In genomic region chr14:60724080-60724618, GRCh38 we compare ENCODE assay signal across 8 cellular contexts. TPM values are rescaled to one million over a fixed set of nuclear protein-coding genes. Genes with fewer than 3 reads are reported as not detected.
DNase-seq lines count a peak whose midpoint lies in the region; FAIRE-seq and TF ChIP-seq lines count a peak whose summit lies in the region.

SIX4 (minus strand) TSS chr14:60724351; CDS start chr14:60724074, 277 bp downstream.

- H3K36me3 Mint-ChIP-seq in immature natural killer cell, result peaks cover 0 to 5% (median 0%) of the 10 kb centered on the region in 3 donors

- H3K9ac ChIP-seq in MM.1S (ENCODE audit: low read length), result peak within 1 kb of the TSS; percentile 56; the same call in 1 of the 2 replicates

- no peaks in the 10 kb centered on the region for H3K9me3 ChIP-seq in MM.1S (replicated peaks; ENCODE audit: insufficient read depth, low read length)

- H3K4me1 ChIP-seq in MM.1S (ENCODE audit: low read length), result no peaks in the 10 kb centered on the region

- DNase-seq in DMS79 treated with DMSO at 0.1 percent for 48 hours (lab: John Stamatoyannopoulos, UW) (peak; percentile 99), H54 (ENCODE audit: insufficient read length, low spot score) (peak; percentile 62), MM.1S (peak; percentile 67), SK-N-DZ (ENCODE audit: low spot score) (peak; percentile 85), cardiac fibroblast (ENCODE audit: low read depth in 2 of 2) (peak; percentile 78 to 80), immature natural killer cell (peak in 2 of 3 donors; percentile 5 to 10)
- no peak for DNase-seq in activated CD4-positive, CD25-positive, alpha-beta regulatory T cell treated with anti-CD3 and anti-CD28 coated beads, Interleukin-2, amount 50 U/mL, for 72 hours

- peak; percentile 58 for TF ChIP-seq POLR2A in H54 (IDR thresholded peaks at IDR 0.05; ENCODE audit: low read depth, low read length)

- H3K4me2 ChIP-seq in MM.1S (ENCODE audit: low read depth, low read length), result peak within 1 kb of the TSS; percentile 69

- H4K20me1 ChIP-seq in MM.1S (ENCODE audit: insufficient read depth, low read length), result no peaks in the 10 kb centered on the region

- peak; percentile 75 for FAIRE-seq in H54 (lab: Jason Lieb, UNC)

- H3F3A ChIP-seq in MM.1S (ENCODE audit: insufficient read depth, low read length), result no peaks in the 10 kb centered on the region

- H3K9me2 ChIP-seq in MM.1S (replicated peaks; ENCODE audit: insufficient read depth, low read length), result no peaks in the 10 kb centered on the region

- peak within 1 kb of the TSS; percentile 76 for H3K4me3 ChIP-seq in MM.1S (ENCODE audit: low read length)
- peak within 1 kb of the TSS; percentile 84 to 85 for H3K4me3 ChIP-seq in cardiac fibroblast (replicated peaks in 1 of 2; ENCODE audit: low read depth in 2 of 2, low read length in 2 of 2)
- peak within 1 kb of the TSS; percentile 44 to 61 (median 53) for H3K4me3 ChIP-seq in skin epidermis

- H3K27ac Mint-ChIP-seq in immature natural killer cell, result peak within 1 kb of the TSS in 1 of 6 donors; percentile 21

- H3K4me3 Mint-ChIP-seq in immature natural killer cell, result peak within 1 kb of the TSS; percentile 87 to 94 (median 89)

- H3K27ac ChIP-seq in MM.1S (ENCODE audit: low read length) (peak within 1 kb of the TSS; percentile 51; the same call in 1 of the 2 replicates), skin epidermis (peak within 1 kb of the TSS in 11 of 21 experiments; percentile 9 to 80 (median 48))

- peaks cover 21 to 33% of the 10 kb centered on the region in 2 donors for H3K4me1 Mint-ChIP-seq in immature natural killer cell

- TF ChIP-seq CTCF in MM.1S (IDR thresholded peaks at IDR 0.05; ENCODE audit: low read length) (no peak), cardiac fibroblast (IDR thresholded peaks at IDR 0.05; ENCODE audit: low read depth, low read length) (no peak)

- H3K79me2 ChIP-seq in MM.1S (ENCODE audit: low read length), result no peaks in the 10 kb centered on the region

- peaks cover 25 to 50% (median 32%) of the 10 kb centered on the region in 3 donors for H3K27me3 Mint-ChIP-seq in immature natural killer cell (ENCODE audit: low read depth in 3 of 3)

- H2AFZ ChIP-seq in MM.1S (ENCODE audit: low read length), result peak within 1 kb of the TSS; percentile 85

- no peaks in the 10 kb centered on the region for H3K36me3 ChIP-seq in MM.1S (replicated peaks; ENCODE audit: insufficient read depth, low read length)

- no peaks in the 10 kb centered on the region for H3K27me3 ChIP-seq in MM.1S (replicated peaks; ENCODE audit: insufficient read depth, low read length)

- H3K9me3 Mint-ChIP-seq in immature natural killer cell, result no peaks in the 10 kb centered on the region

RNA-seq across cellular contexts. Expression of gene SIX4, which starts in this region (rescaled TPM):
- polyA plus RNA-seq in SK-N-DZ (2014; cell fraction: cytosol; rRNA removed), result 5.5 and 5.6 TPM in 2 replicates
- polyA plus RNA-seq in SK-N-DZ (2014; cell fraction: nucleus; rRNA removed), result 4.7 and 5.3 TPM in 2 replicates
- polyA plus RNA-seq in immature natural killer cell, result not detected

Comparison
In these comparisons a context has a peak if more than half of its experiments do, and no peak if none do; other contexts are left out.
1. Peak in DNase-seq in immature natural killer cell; RNA of the gene not detected or under 1 TPM.